14 cellular contexts compared by ENCODE assay signal in genomic region chr6:153373869-153374268, GRCh38.
DNase-seq lines count a peak whose midpoint lies in the region; ATAC-seq, FAIRE-seq and TF ChIP-seq lines count a peak whose summit lies in the region.
"Had no signal": no experiment of that assay in that cellular context is flagged by ENCODE, and none has a peak within 500 bp of the region (broad histone marks: within the 10 kb centered on the region; RNA-seq: fewer than 3 reads in every experiment).

No MANE protein-coding gene starts in this region.

- H3K4me1 Mint-ChIP-seq in activated T-cell treated with anti-CD3 and anti-CD28 coated beads, Interleukin-2, amount 50 U/mL, for 72 hours (ENCODE audit: low read depth) = peaks cover 4% of the 10 kb centered on the region
- H3K4me1 Mint-ChIP-seq in CD4-positive, alpha-beta T cell (ENCODE audit: low read depth) = no peaks in the 10 kb centered on the region
- H3K4me1 Mint-ChIP-seq: H9 had no signal

- no peaks in the 10 kb centered on the region for H3K4me1 ChIP-seq in endothelial cell of umbilical vein (ENCODE audit: control insufficient read depth, extremely low read depth, insufficient read depth, low read length)
- no peaks in the 10 kb centered on the region for H3K4me1 ChIP-seq in right atrium auricular region
- no peaks in the 10 kb centered on the region for H3K4me1 ChIP-seq in psoas muscle
- H3K4me1 ChIP-seq: BLaER1 had no signal

- H3K9me1 ChIP-seq in endothelial cell of umbilical vein (replicated peaks; ENCODE audit: control insufficient read depth, extremely low read depth, insufficient read depth, low read length) = no peaks in the 10 kb centered on the region

- H3K27ac ChIP-seq in endothelial cell of umbilical vein (ENCODE audit: insufficient read depth, low read depth, low read length) = no peak overlapping the region
- no peak overlapping the region for H3K27ac ChIP-seq in right atrium auricular region
- H3K27ac ChIP-seq in CD4-positive, alpha-beta T cell (ENCODE audit: low read depth, low read length) = no peak overlapping the region
- no peak overlapping the region for H3K27ac ChIP-seq in psoas muscle
- H3K27ac ChIP-seq: BLaER1 had no signal

- no peaks in the 10 kb centered on the region for H4K20me1 ChIP-seq in endothelial cell of umbilical vein (replicated peaks; ENCODE audit: control insufficient read depth, extremely low read depth, insufficient read depth, low read length)
- H4K20me1 ChIP-seq: BLaER1 had no signal

- intact Hi-C loops in endothelial cell of umbilical vein (cut with micrococcal nuclease) (no loop called here), psoas muscle (cut with DNase I) (no loop called here)
- intact Hi-C loops in CD4-positive, alpha-beta T cell (cut with DNase I, micrococcal nuclease) = no loop called here

- no peaks in the 10 kb centered on the region for H3K36me3 Mint-ChIP-seq in activated T-cell treated with anti-CD3 and anti-CD28 coated beads, Interleukin-2, amount 50 U/mL, for 72 hours (ENCODE audit: insufficient read depth in 2 of 2)
- no peaks in the 10 kb centered on the region for H3K36me3 Mint-ChIP-seq in CD4-positive, alpha-beta T cell (ENCODE audit: low read depth)

- no peak overlapping the region for H3K4me3 Mint-ChIP-seq in activated T-cell treated with anti-CD3 and anti-CD28 coated beads, Interleukin-2, amount 50 U/mL, for 72 hours
- no peak overlapping the region for H3K4me3 Mint-ChIP-seq in CD4-positive, alpha-beta T cell
- H3K4me3 Mint-ChIP-seq: H9 had no signal

- H3K27me3 ChIP-seq in endothelial cell of umbilical vein (ENCODE audit: control insufficient read depth in 2 of 2, insufficient read depth in 2 of 2, low read length in 2 of 2) = no peaks in the 10 kb centered on the region
- H3K27me3 ChIP-seq in right atrium auricular region = no peaks in the 10 kb centered on the region
- no peaks in the 10 kb centered on the region for H3K27me3 ChIP-seq in CD4-positive, alpha-beta T cell (ENCODE audit: control insufficient read depth, insufficient read depth, low read length)
- no peaks in the 10 kb centered on the region for H3K27me3 ChIP-seq in psoas muscle (ENCODE audit: insufficient read depth in 3 of 3, low read length in 2 of 3)
- H3K27me3 ChIP-seq: BLaER1 had no signal

- H3K27ac Mint-ChIP-seq in activated T-cell treated with anti-CD3 and anti-CD28 coated beads, Interleukin-2, amount 50 U/mL, for 72 hours = no peak overlapping the region
- H3K27ac Mint-ChIP-seq in CD4-positive, alpha-beta T cell = no peak overlapping the region
- H3K27ac Mint-ChIP-seq: H9 had no signal

- peak; percentile 50 to 57 for ATAC-seq in activated T-cell treated with anti-CD3 and anti-CD28 coated beads, Interleukin-2, amount 50 U/mL, for 72 hours (replicated peaks in 1 of 2)
- ATAC-seq in CD4-positive, alpha-beta T cell (ENCODE audit: poor library complexity) = no peak
- ATAC-seq in psoas muscle = no peak

- TF ChIP-seq CTCF in endothelial cell of umbilical vein (IDR thresholded peaks at IDR 0.05; ENCODE audit: extremely low read depth in 1 of 2, insufficient read depth in 1 of 2, low read depth in 1 of 2, low read length in 2 of 2) (no peak), right atrium auricular region (IDR thresholded peaks at IDR 0.05) (no peak), psoas muscle (IDR thresholded peaks at IDR 0.05) (no peak)
- TF ChIP-seq CTCF in CD4-positive, alpha-beta T cell (IDR thresholded peaks at IDR 0.05) = no peak

- BruUV-seq in endothelial cell of umbilical vein (replicated peaks; lab: Mats Ljungman, UMichigan) = no TSS peak

- H2AFZ ChIP-seq in endothelial cell of umbilical vein (ENCODE audit: low read depth, low read length) = no peak overlapping the region

- 74 to 83% (median 80%) methylated on average over 1 of the region's 1 CpG for WGBS in psoas muscle, 3 donors

- POLR2A ChIA-PET in endothelial cell of umbilical vein (lab: Charles Lee) = no interaction called here
- POLR2A ChIA-PET in CD4-positive, alpha-beta T cell (lab: Charles Lee) = no interaction called here

- dilution Hi-C loops in endothelial cell of umbilical vein (cut with MboI; ENCODE audit: extremely low pct_ligation_motif_present, low sequenced_read_pairs) = no loop called here

- no peaks in the 10 kb centered on the region for H3K9me3 Mint-ChIP-seq in activated T-cell treated with anti-CD3 and anti-CD28 coated beads, Interleukin-2, amount 50 U/mL, for 72 hours
- H3K9me3 Mint-ChIP-seq in CD4-positive, alpha-beta T cell = no peaks in the 10 kb centered on the region
- H3K9me3 Mint-ChIP-seq: H9 had no signal

- no peaks in the 10 kb centered on the region for H3K27me3 Mint-ChIP-seq in activated T-cell treated with anti-CD3 and anti-CD28 coated beads, Interleukin-2, amount 50 U/mL, for 72 hours (ENCODE audit: low read depth)
- H3K27me3 Mint-ChIP-seq in CD4-positive, alpha-beta T cell = no peaks in the 10 kb centered on the region

- H3K9ac ChIP-seq in endothelial cell of umbilical vein (replicated peaks; ENCODE audit: extremely low read depth, insufficient read depth, low read length) = no peak overlapping the region
- H3K9ac ChIP-seq: BLaER1 had no signal

- H3K9me3 ChIP-seq in endothelial cell of umbilical vein (replicated peaks; ENCODE audit: control insufficient read depth, insufficient read depth, low read length) (peaks cover 2% of the 10 kb centered on the region), right atrium auricular region (no peaks in the 10 kb centered on the region), psoas muscle (no peaks in the 10 kb centered on the region)
- no peaks in the 10 kb centered on the region for H3K9me3 ChIP-seq in CD4-positive, alpha-beta T cell (ENCODE audit: control insufficient read depth, low read length)
- H3K9me3 ChIP-seq: BLaER1 had no signal

- H3K36me3 ChIP-seq in endothelial cell of umbilical vein (ENCODE audit: control insufficient read depth in 2 of 2, extremely low read depth in 1 of 2, insufficient read depth in 2 of 2, low read length in 2 of 2) = no peaks in the 10 kb centered on the region
- H3K36me3 ChIP-seq in right atrium auricular region = no peaks in the 10 kb centered on the region
- H3K36me3 ChIP-seq in psoas muscle (ENCODE audit: insufficient read depth in 1 of 2, low read depth in 1 of 2) = no peaks in the 10 kb centered on the region
- H3K36me3 ChIP-seq: BLaER1 had no signal

- H3K4me3 ChIP-seq in endothelial cell of umbilical vein (replicated peaks in 1 of 3; ENCODE audit: insufficient read depth in 1 of 3, low read depth in 1 of 3, low read length in 3 of 3) (no peak overlapping the region), right atrium auricular region (no peak overlapping the region), psoas muscle (no peak overlapping the region)
- H3K4me3 ChIP-seq: BLaER1 had no signal

- no peak for FAIRE-seq in endothelial cell of umbilical vein (lab: Jason Lieb, UNC)

- no peak overlapping the region for H3K4me2 ChIP-seq in endothelial cell of umbilical vein (ENCODE audit: insufficient read depth, low read length)
- H3K4me2 ChIP-seq: BLaER1 had no signal

- TF ChIP-seq POLR2A in endothelial cell of umbilical vein (IDR thresholded peaks at IDR 0.05; ENCODE audit: low read depth, low read length) = no peak

- H3K79me2 ChIP-seq in endothelial cell of umbilical vein (ENCODE audit: control insufficient read depth, insufficient read depth, low read length) = no peaks in the 10 kb centered on the region

- CTCF ChIA-PET in endothelial cell of umbilical vein (lab: Charles Lee) = no interaction called here
- CTCF ChIA-PET in CD4-positive, alpha-beta T cell (lab: Charles Lee) = no interaction called here

- no peak for DNase-seq in activated T-cell treated with anti-CD3 and anti-CD28 coated beads, Interleukin-2, amount 50 U/mL, for 72 hours
- no peak for DNase-seq in activated T-cell treated with anti-CD3 and anti-CD28 coated beads, Interleukin-2, amount 50 U/mL, for 1 hour
- DNase-seq in OCI-M1 (lab: John Stamatoyannopoulos, UW) (peak; percentile 50), endothelial cell of umbilical vein (ENCODE audit: low read depth, low spot score) (no peak), right atrium auricular region (ENCODE audit: low spot score) (no peak), psoas muscle (no peak)
- no peak for DNase-seq in CD4-positive, alpha-beta T cell
- DNase-seq: 8988T, AML-193, DMS53, GOT3, H9, IMR-90 had no signal

TF ChIP-seq in endothelial cell of umbilical vein, 7 proteins besides CTCF, POLR2A, EP300 and RAD21:
- TF ChIP-seq EZH2 (IDR thresholded peaks at IDR 0.05; ENCODE audit: borderline replicate concordance, low read depth, low read length, severe bottlenecking) = no peak
- TF ChIP-seq POLR2AphosphoS5 (IDR thresholded peaks at IDR 0.05; ENCODE audit: insufficient read depth, low read depth, low read length) = no peak
- TF ChIP-seq GATA2 (IDR thresholded peaks at IDR 0.05; ENCODE audit: insufficient read depth, insufficient read length, low read depth, low read length) = no peak
- no peak for TF ChIP-seq MYC (IDR thresholded peaks at IDR 0.05; ENCODE audit: low read depth, low read length)
- no peak for TF ChIP-seq FOS (IDR thresholded peaks at IDR 0.05; ENCODE audit: borderline replicate concordance, insufficient read depth, low read length)
- no peak for TF ChIP-seq MAX (IDR thresholded peaks at IDR 0.05; ENCODE audit: insufficient read depth, insufficient read length)
- TF ChIP-seq JUN (IDR thresholded peaks at IDR 0.05; ENCODE audit: borderline replicate concordance, insufficient read depth, insufficient read length, low read depth) = peak; percentile 12

Comparison
In these comparisons a context has a peak if more than half of its experiments do, and no peak if none do; other contexts are left out.
1. ATAC-seq: peak in activated T-cell treated with anti-CD3 and anti-CD28 coated beads, Interleukin-2, amount 50 U/mL, for 72 hours (2 of 2); none in CD4-positive, alpha-beta T cell (single experiment) and psoas muscle (0 of 4).